ENCODE assay signal across 8 cellular contexts in genomic region chr14:63510538-63510937, GRCh38. TPM values are rescaled to one million over a fixed set of nuclear protein-coding genes. Genes with fewer than 3 reads are reported as not detected.
DNase-seq lines count a peak whose midpoint lies in the region; ATAC-seq and TF ChIP-seq lines count a peak whose summit lies in the region.

No MANE protein-coding gene starts in this region.

- DNase-seq in Caki2 (ENCODE audit: low read depth): peak; percentile 67
- DNase-seq in GM20000 (ENCODE audit: low spot score): peak; percentile 36
- DNase-seq in astrocyte of the cerebellum (ENCODE audit: low read depth): peak; percentile 32
- no peak for DNase-seq in hepatic stellate cell (ENCODE audit: low spot score)
- no peak for DNase-seq in GOT3 (lab: John Stamatoyannopoulos, UW)

- H3K4me3 ChIP-seq in astrocyte of the cerebellum (ENCODE audit: low read depth, low read length): no peak overlapping the region

- ATAC-seq in HG03378 (IDR thresholded peaks at IDR 0.05; ENCODE audit: unreplicated experiment) (peak; percentile 79), GM21717 (IDR thresholded peaks at IDR 0.05; ENCODE audit: unreplicated experiment) (no peak), GM18519 (IDR thresholded peaks at IDR 0.05; ENCODE audit: low FRiP score, unreplicated experiment) (no peak)

- in situ Hi-C loops in Caki2 (cut with HindIII; ENCODE audit: low pct_unique_long_range_greater_than_20kb, low sequenced_read_pairs) (no loop called here), astrocyte of the cerebellum (cut with HindIII; ENCODE audit: low sequenced_read_pairs) (no loop called here)

- TF ChIP-seq CTCF in GM20000 (IDR thresholded peaks at IDR 0.05; ENCODE audit: extremely low read depth, missing control alignments) (no peak), astrocyte of the cerebellum (IDR thresholded peaks at IDR 0.05; ENCODE audit: low read depth, low read length, missing control alignments) (no peak)

RNA-seq across cellular contexts. Expression of gene PPP2R5E, which starts 32.6 kb away (rescaled TPM):
- 5.8 and 8.6 TPM in 2 replicates for total RNA-seq in Caki2 (2014; rRNA removed; shearing (Covaris generic); ENCODE audit: low replicate concordance)

Comparison
In these comparisons a context has a peak if more than half of its experiments do, and no peak if none do; other contexts are left out.
1. DNase-seq: peak in Caki2 (single experiment), GM20000 (single experiment) and astrocyte of the cerebellum (single experiment); none in hepatic stellate cell (single experiment) and GOT3 (single experiment).